ENCODE assay signal across 17 cellular contexts in genomic region chr7:83072576-83073517, GRCh38.
DNase-seq lines count a peak whose midpoint lies in the region; ATAC-seq, FAIRE-seq and TF ChIP-seq lines count a peak whose summit lies in the region.
"Had no signal": no experiment of that assay in that cellular context is flagged by ENCODE, and none has a peak within 500 bp of the region (broad histone marks: within the 10 kb centered on the region; RNA-seq: fewer than 3 reads in every experiment).

No MANE protein-coding gene starts in this region.

- H3K9me3 Mint-ChIP-seq in chondrocyte (ENCODE audit: low read depth) = no peaks in the 10 kb centered on the region

- peaks cover 7% of the 10 kb centered on the region for H3K4me1 Mint-ChIP-seq in chondrocyte (ENCODE audit: low read depth)
- H3K4me1 Mint-ChIP-seq: B cell; stimulated activated effector memory CD8-positive, alpha-beta T cell treated with anti-CD3 and anti-CD28 coated beads, Interleukin-12 subunit alpha, Interleukin-12 subunit beta, amount 100 ng/mL, for 72 hours had no signal

- DNase-seq in NCI-H748 (lab: John Stamatoyannopoulos, UW; ENCODE audit: unreplicated experiment) (peak; percentile 40), NCI-H748 treated with DMSO at 0.1 percent for 48 hours (lab: John Stamatoyannopoulos, UW) (no peak), NCI-H69 (lab: John Stamatoyannopoulos, UW) (peak; percentile 65), chondrocyte (ENCODE audit: low spot score) (no peak), small intestine (peak; percentile 27), GM10248 (ENCODE audit: extremely low spot score) (no peak), midbrain (lab: John Stamatoyannopoulos, UW) (no peak)
- DNase-seq: effector memory CD8-positive, alpha-beta T cell; left colon; retina; stimulated activated CD4-positive, alpha-beta T cell treated with anti-CD3 and anti-CD28 coated beads, Interleukin-4, amount 100 ng/mL, for 1 hour had no signal

- FAIRE-seq in small intestine (lab: Jason Lieb, UNC) = no peak
- FAIRE-seq: urothelium cell line had no signal

- ATAC-seq in GM21529 (IDR thresholded peaks at IDR 0.05; ENCODE audit: unreplicated experiment) = no peak
- ATAC-seq: effector memory CD8-positive, alpha-beta T cell; left colon; stimulated activated effector memory CD8-positive, alpha-beta T cell treated with anti-CD3 and anti-CD28 coated beads, Interleukin-12 subunit alpha, Interleukin-12 subunit beta, amount 100 ng/mL, for 72 hours had no signal

- no peak overlapping the region for H3K4me3 Mint-ChIP-seq in chondrocyte (ENCODE audit: unreplicated experiment)
- H3K4me3 Mint-ChIP-seq: B cell; effector memory CD8-positive, alpha-beta T cell; stimulated activated effector memory CD8-positive, alpha-beta T cell treated with anti-CD3 and anti-CD28 coated beads, Interleukin-12 subunit alpha, Interleukin-12 subunit beta, amount 100 ng/mL, for 72 hours had no signal

- CTCF ChIA-PET in GM10248 (lab: Yijun Ruan, JAX) = interaction anchor here (1.2 to 1.9 kb wide), 2 partner anchors 9 to 262 kb away, joined by 3 to 6 read pairs; no protein-coding TSS in a partner anchor

- no peak overlapping the region for H3K27ac ChIP-seq in small intestine (ENCODE audit: low read depth in 1 of 2, low read length in 1 of 2)
- H3K27ac ChIP-seq: ascending aorta, KMS-11 had no signal

- H3K4me1 ChIP-seq in small intestine (ENCODE audit: control insufficient read depth in 2 of 2, insufficient read depth in 1 of 2, low read depth in 1 of 2, low read length in 1 of 2) = no peaks in the 10 kb centered on the region
- H3K4me1 ChIP-seq: ascending aorta had no signal

- H3K27me3 Mint-ChIP-seq in chondrocyte (ENCODE audit: low read depth) = no peaks in the 10 kb centered on the region
- H3K27me3 Mint-ChIP-seq: B cell; effector memory CD8-positive, alpha-beta T cell had no signal

- no peaks in the 10 kb centered on the region for H3K36me3 Mint-ChIP-seq in chondrocyte (ENCODE audit: low read depth)
- H3K36me3 Mint-ChIP-seq: stimulated activated effector memory CD8-positive, alpha-beta T cell treated with anti-CD3 and anti-CD28 coated beads, Interleukin-12 subunit alpha, Interleukin-12 subunit beta, amount 100 ng/mL, for 72 hours had no signal

- H3K4me3 ChIP-seq in small intestine (ENCODE audit: low read depth in 1 of 2, low read length in 2 of 2) = no peak overlapping the region
- H3K4me3 ChIP-seq: ascending aorta had no signal

- WGBS in small intestine, 3 donors = 62 to 69% (median 69%) methylated on average over 2 of the region's 2 CpGs

- H3K9me3 ChIP-seq in small intestine (ENCODE audit: control insufficient read depth, low read depth) = no peaks in the 10 kb centered on the region
- H3K9me3 ChIP-seq: ascending aorta had no signal

- no peaks in the 10 kb centered on the region for H3K27me3 ChIP-seq in small intestine (ENCODE audit: control insufficient read depth in 2 of 2, insufficient read depth in 2 of 2, low read length in 2 of 2)
- H3K27me3 ChIP-seq: ascending aorta had no signal

- POLR2A ChIA-PET in GM10248 (lab: Yijun Ruan, JAX) = no interaction called here

- TF ChIP-seq CTCF in chondrocyte (IDR thresholded peaks at IDR 0.05) (peak; percentile 73), GM10248 (IDR thresholded peaks at IDR 0.05; ENCODE audit: control extremely low read depth, extremely low read depth, low read depth, missing control alignments) (no peak)

- H3K36me3 ChIP-seq in small intestine (ENCODE audit: control insufficient read depth in 2 of 2, insufficient read depth in 2 of 2, low read length in 2 of 2) = no peaks in the 10 kb centered on the region
- H3K36me3 ChIP-seq: ascending aorta had no signal

- H3K27ac Mint-ChIP-seq in chondrocyte (ENCODE audit: unreplicated experiment) = no peak overlapping the region
- H3K27ac Mint-ChIP-seq: B cell; effector memory CD8-positive, alpha-beta T cell; stimulated activated effector memory CD8-positive, alpha-beta T cell treated with anti-CD3 and anti-CD28 coated beads, Interleukin-12 subunit alpha, Interleukin-12 subunit beta, amount 100 ng/mL, for 72 hours had no signal

Comparison
In these comparisons a context has a peak if more than half of its experiments do, and no peak if none do; other contexts are left out.
1. DNase-seq: peak in NCI-H748 (single experiment), NCI-H69 (single experiment) and small intestine (single experiment); none in NCI-H748 treated with DMSO at 0.1 percent for 48 hours (single experiment), chondrocyte (single experiment), GM10248 (single experiment) and midbrain (single experiment).